In the genomic region with DNA sequence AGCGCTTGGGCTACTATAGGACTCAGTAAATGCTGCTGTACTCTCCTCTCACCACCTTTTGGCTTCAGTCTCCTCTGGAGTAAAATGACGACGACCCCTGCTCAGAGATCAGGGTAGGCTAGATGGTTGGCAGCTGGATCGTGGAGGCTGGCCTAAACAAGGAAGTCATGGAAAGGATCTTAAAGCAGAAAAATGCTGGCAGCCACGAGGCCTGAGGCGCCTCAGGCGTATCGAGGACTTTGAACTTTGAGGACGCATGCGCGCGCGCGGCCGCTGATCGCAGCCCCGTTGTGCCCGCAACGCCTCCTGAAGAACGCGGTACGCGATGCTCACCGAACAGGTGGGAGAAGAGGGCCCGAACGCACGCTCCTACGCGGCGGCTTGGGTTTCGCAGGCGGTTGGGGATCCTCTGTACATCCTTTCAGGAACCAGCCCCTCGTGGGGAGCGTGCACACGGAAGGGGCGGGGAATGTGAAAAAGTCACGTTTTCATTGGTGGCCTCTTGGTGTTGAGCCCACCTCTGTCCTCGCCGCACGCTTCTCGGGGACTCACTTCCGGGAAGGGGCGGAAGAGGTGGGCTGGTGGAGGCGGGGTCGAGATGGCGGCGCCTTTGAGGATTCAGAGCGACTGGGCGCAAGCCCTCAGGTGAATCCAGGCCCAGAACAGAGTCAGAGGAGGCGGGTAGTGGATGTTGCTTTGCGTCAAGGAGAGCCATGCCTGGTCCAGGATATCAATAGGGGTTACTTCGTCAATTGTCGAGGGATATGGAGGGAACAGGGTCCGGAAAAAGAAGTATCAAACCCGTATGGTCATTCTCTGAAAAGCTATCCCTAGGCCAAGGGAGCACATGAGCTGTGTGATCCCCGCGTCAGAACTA, we compare ENCODE assay signal across 8 cellular contexts. TPM values are rescaled to one million over a fixed set of nuclear protein-coding genes. Genes with fewer than 3 reads are reported as not detected.
A peak's percentile ranks its signal among the peaks of the same experiment; 100 is the strongest.
DNase-seq lines count a peak whose midpoint lies in the region; ATAC-seq and TF ChIP-seq lines count a peak whose summit lies in the region.

A gene (minus strand): TSS at position 423 of the 877 bp plus-strand sequence. CDS start 3,468 bp downstream, outside the sequence.
A gene with protein sequence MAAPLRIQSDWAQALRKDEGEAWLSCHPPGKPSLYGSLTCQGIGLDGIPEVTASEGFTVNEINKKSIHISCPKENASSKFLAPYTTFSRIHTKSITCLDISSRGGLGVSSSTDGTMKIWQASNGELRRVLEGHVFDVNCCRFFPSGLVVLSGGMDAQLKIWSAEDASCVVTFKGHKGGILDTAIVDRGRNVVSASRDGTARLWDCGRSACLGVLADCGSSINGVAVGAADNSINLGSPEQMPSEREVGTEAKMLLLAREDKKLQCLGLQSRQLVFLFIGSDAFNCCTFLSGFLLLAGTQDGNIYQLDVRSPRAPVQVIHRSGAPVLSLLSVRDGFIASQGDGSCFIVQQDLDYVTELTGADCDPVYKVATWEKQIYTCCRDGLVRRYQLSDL (plus strand): TSS at position 576 of the 877 bp plus-strand sequence. CDS start 23 bp downstream, at position 599.

- intact Hi-C loops in left cardiac atrium (cut with DNase I), result loop anchor here in 1 of 2 donors (10.0 kb wide), 1 partner anchor 92 kb away; a partner anchor contains a TSS

- H3K4me3 Mint-ChIP-seq in T-helper 1 cell treated with Interleukin-12 subunit alpha and Interleukin-12 subunit beta and Interleukin-4 antibody, amounts not matched to agents 30 μg/mL and 1 μg/mL, for 36 hours, result peak within 1 kb of the TSS; percentile 99
- peak within 1 kb of the TSS; percentile 93 for H3K4me3 Mint-ChIP-seq in progenitor cell of endocrine pancreas (ENCODE audit: low read depth)

- peaks cover 20% of the 10 kb centered on the region for H3K36me3 Mint-ChIP-seq in T-helper 1 cell treated with Interleukin-12 subunit alpha and Interleukin-12 subunit beta and Interleukin-4 antibody, amounts not matched to agents 30 μg/mL and 1 μg/mL, for 36 hours (ENCODE audit: low read depth)
- peaks cover 10% of the 10 kb centered on the region for H3K36me3 Mint-ChIP-seq in progenitor cell of endocrine pancreas (ENCODE audit: insufficient read depth)

- TF ChIP-seq CTCF in GM13977 (IDR thresholded peaks at IDR 0.05; ENCODE audit: extremely low read depth, insufficient read depth, missing control alignments) (no peak), progenitor cell of endocrine pancreas (IDR thresholded peaks at IDR 0.05; ENCODE audit: unreplicated experiment) (no peak)

- peak; percentile 98 for ATAC-seq in HG02884 (IDR thresholded peaks at IDR 0.05; ENCODE audit: unreplicated experiment)
- peak; percentile 99 to 100 for ATAC-seq in left cardiac atrium

- in situ Hi-C loops in GM13977 (cut with MboI; ENCODE audit: low pct_unique_long_range_greater_than_20kb, low sequenced_read_pairs, unreplicated experiment), result no loop called here

- peaks cover 24% of the 10 kb centered on the region for H3K4me1 Mint-ChIP-seq in T-helper 1 cell treated with Interleukin-12 subunit alpha and Interleukin-12 subunit beta and Interleukin-4 antibody, amounts not matched to agents 30 μg/mL and 1 μg/mL, for 36 hours (ENCODE audit: low read depth)
- peaks cover 12% of the 10 kb centered on the region for H3K4me1 Mint-ChIP-seq in progenitor cell of endocrine pancreas (ENCODE audit: low read depth)

- DNase-seq in GM13977 (ENCODE audit: low spot score) (peak; percentile 95), NCI-H1694 (lab: John Stamatoyannopoulos, UW) (peak; percentile 95), amniotic stem cell (lab: John Stamatoyannopoulos, UW) (peak; percentile 95), left cardiac atrium (peak; percentile 95), progenitor cell of endocrine pancreas (ENCODE audit: low spot score, unreplicated experiment) (peak; percentile 83), ureter (ENCODE audit: low spot score) (peak; percentile 96)

- H3K27me3 Mint-ChIP-seq in T-helper 1 cell treated with Interleukin-12 subunit alpha and Interleukin-12 subunit beta and Interleukin-4 antibody, amounts not matched to agents 30 μg/mL and 1 μg/mL, for 36 hours (ENCODE audit: low read depth), result no peaks in the 10 kb centered on the region
- H3K27me3 Mint-ChIP-seq in progenitor cell of endocrine pancreas, result no peaks in the 10 kb centered on the region

- no peaks in the 10 kb centered on the region for H3K9me3 Mint-ChIP-seq in T-helper 1 cell treated with Interleukin-12 subunit alpha and Interleukin-12 subunit beta and Interleukin-4 antibody, amounts not matched to agents 30 μg/mL and 1 μg/mL, for 36 hours
- H3K9me3 Mint-ChIP-seq in progenitor cell of endocrine pancreas (ENCODE audit: low read depth), result no peaks in the 10 kb centered on the region

- H3K27ac Mint-ChIP-seq in T-helper 1 cell treated with Interleukin-12 subunit alpha and Interleukin-12 subunit beta and Interleukin-4 antibody, amounts not matched to agents 30 μg/mL and 1 μg/mL, for 36 hours, result peak within 1 kb of the TSS; percentile 97
- peak within 1 kb of the TSS; percentile 98 for H3K27ac Mint-ChIP-seq in progenitor cell of endocrine pancreas

RNA-seq across cellular contexts. Expression of the first gene that starts in this region (rescaled TPM):
- total RNA-seq in left cardiac atrium (10 to 100 TPM; 60.3 to 65.3 TPM), progenitor cell of endocrine pancreas (71.3 and 75.8 TPM in 2 replicates), ureter (89.5 TPM)

RNA-seq across cellular contexts. Expression of the second gene that starts in this region (rescaled TPM):
- total RNA-seq in left cardiac atrium, result 10 to 100 TPM; 15.4 to 19.9 TPM
- 29.3 and 30.8 TPM in 2 replicates for total RNA-seq in progenitor cell of endocrine pancreas
- total RNA-seq in ureter, result 24.6 TPM

Comparison
In these comparisons a context has a peak if more than half of its experiments do, and no peak if none do; other contexts are left out.
1. Peak in every context shown above with its lines: DNase-seq and ATAC-seq.